In genomic region chr15:41811432-41812195, GRCh38 we compare ENCODE assay signal across 8 cellular contexts. TPM values are rescaled to one million over a fixed set of nuclear protein-coding genes. Genes with fewer than 3 reads are reported as not detected.
DNase-seq lines count a peak whose midpoint lies in the region; ATAC-seq, FAIRE-seq and TF ChIP-seq lines count a peak whose summit lies in the region.

No MANE protein-coding gene starts in this region.

- H3K27ac Mint-ChIP-seq in WTC11: no peak overlapping the region

- H3K27me3 ChIP-seq in breast epithelium: no peaks in the 10 kb centered on the region
- H3K27me3 ChIP-seq in keratinocyte (ENCODE audit: control insufficient read depth, extremely low read depth, insufficient read depth, low read length): no peaks in the 10 kb centered on the region

- H3K4me1 ChIP-seq in breast epithelium: no peaks in the 10 kb centered on the region
- H3K4me1 ChIP-seq in keratinocyte (ENCODE audit: control insufficient read depth, extremely low read depth, insufficient read depth, low read length): peaks cover 27% of the 10 kb centered on the region

- peaks cover 45% of the 10 kb centered on the region for H3K79me2 ChIP-seq in keratinocyte (ENCODE audit: control insufficient read depth, insufficient read depth, low read length)

- DNase-seq in AG08395 (ENCODE audit: low spot score) (peak; percentile 90), NCI-H2107 treated with DMSO at 0.1 percent for 48 hours (lab: John Stamatoyannopoulos, UW; ENCODE audit: unreplicated experiment) (peak; percentile 26), WTC11 (ENCODE audit: low spot score) (peak; percentile 89), breast epithelium (ENCODE audit: low spot score in 2 of 2) (peak; percentile 75 to 84), keratinocyte (ENCODE audit: low read depth, low spot score) (no peak)
- DNase-seq in stimulated activated CD4-positive, alpha-beta T cell treated with anti-CD3 and anti-CD28 coated beads, Interleukin-1b, Interleukin-23, amount 100 ng/mL, for 4 hours (ENCODE audit: low read depth in 2 of 2): peak; percentile 63 to 67

- ATAC-seq in GM18909 (IDR thresholded peaks at IDR 0.05; ENCODE audit: poor library complexity, unreplicated experiment) (peak; percentile 62), WTC11 (peak; percentile 88), GM18858 (IDR thresholded peaks at IDR 0.05; ENCODE audit: unreplicated experiment) (no peak)

- H3K9me1 ChIP-seq in keratinocyte (ENCODE audit: control insufficient read depth, extremely low read depth, insufficient read depth, low read length): no peaks in the 10 kb centered on the region

- H3K27me3 Mint-ChIP-seq in WTC11 (ENCODE audit: low read depth): no peaks in the 10 kb centered on the region

- intact Hi-C loops in breast epithelium (cut with DNase I; ENCODE audit: low total_unique reads): no loop called here

- dilution Hi-C loops in keratinocyte (cut with MboI; ENCODE audit: extremely low pct_ligation_motif_present, low sequenced_read_pairs): no loop called here

- H3K9me3 ChIP-seq in breast epithelium (no peaks in the 10 kb centered on the region), keratinocyte (ENCODE audit: control insufficient read depth, low read depth, low read length) (no peaks in the 10 kb centered on the region)

- TF ChIP-seq POLR2A in breast epithelium (IDR thresholded peaks at IDR 0.05): no peak

- H3K36me3 Mint-ChIP-seq in WTC11: no peaks in the 10 kb centered on the region

- H3K36me3 ChIP-seq in breast epithelium (peaks cover 12% of the 10 kb centered on the region), keratinocyte (ENCODE audit: control insufficient read depth in 2 of 2, extremely low read depth in 1 of 2, insufficient read depth in 2 of 2, low read length in 2 of 2) (peaks cover 44 to 73% of the 10 kb centered on the region in 2 experiments)

- H3K4me1 Mint-ChIP-seq in WTC11: peaks cover 6% of the 10 kb centered on the region

- POLR2A ChIA-PET in WTC11 (lab: Charles Lee): interaction anchor here (1.6 kb wide), 1 partner anchor 37 kb away, joined by 9 read pairs; the partner anchor contains the start of gene MAPKBP1

- H3K9ac ChIP-seq in keratinocyte (ENCODE audit: control insufficient read depth, extremely low read depth, insufficient read depth, low read length): no peak overlapping the region

- no peak overlapping the region for H3K27ac ChIP-seq in breast epithelium
- no peak overlapping the region for H3K27ac ChIP-seq in keratinocyte (ENCODE audit: control insufficient read depth, insufficient read depth, low read length)

- no peaks in the 10 kb centered on the region for H4K20me1 ChIP-seq in keratinocyte (ENCODE audit: control insufficient read depth, extremely low read depth, insufficient read depth, low read length)

- peak; percentile 89 for FAIRE-seq in keratinocyte (lab: Jason Lieb, UNC)

- no peak overlapping the region for H3K4me3 Mint-ChIP-seq in WTC11

- no peak overlapping the region for H3K4me3 ChIP-seq in breast epithelium
- no peak overlapping the region for H3K4me3 ChIP-seq in keratinocyte (ENCODE audit: control insufficient read depth in 2 of 3, extremely low read depth in 1 of 3, insufficient read depth in 2 of 3, low read depth in 1 of 3, low read length in 3 of 3)

- H3K9me3 Mint-ChIP-seq in WTC11: no peaks in the 10 kb centered on the region

- H2AFZ ChIP-seq in keratinocyte (ENCODE audit: control insufficient read depth, low read length): no peak overlapping the region

- TF ChIP-seq CTCF in WTC11 (IDR thresholded peaks at IDR 0.05): peak; percentile 37; the same call in 1 of the 2 replicates
- TF ChIP-seq CTCF in breast epithelium (IDR thresholded peaks at IDR 0.05): peak; percentile 83 to 91 (median 89)
- TF ChIP-seq CTCF in keratinocyte (optimal IDR thresholded peaks at IDR 0.05 in 1 of 3, IDR thresholded peaks at IDR 0.05 in 1 of 3, conservative IDR thresholded peaks at IDR 0.05 in 1 of 3; ENCODE audit: extremely low read depth in 1 of 3, insufficient read depth in 2 of 3, low read length in 3 of 3): peak; percentile 84 to 92 (median 90)

- CTCF ChIA-PET in WTC11 (lab: Charles Lee): interaction anchor here (0.8 to 6.4 kb wide), 24 partner anchors 9 to 346 kb away, joined by 3 to 158 read pairs (median 4); partner anchors contain the start of genes EHD4 and MAPKBP1

- no peak overlapping the region for H3K4me2 ChIP-seq in keratinocyte (ENCODE audit: control insufficient read depth, extremely low read depth, insufficient read depth, low read depth, low read length)

TF ChIP-seq in WTC11, 78 proteins besides CTCF, POLR2A, EP300 and RAD21 (continues in another document):
- no peak for TF ChIP-seq ZNF532 (CRISPR knock-in tag; IDR thresholded peaks at IDR 0.05; ENCODE audit: borderline replicate concordance)
- TF ChIP-seq GRHL2 (CRISPR knock-in tag; IDR thresholded peaks at IDR 0.05; ENCODE audit: insufficient replicate concordance, severe bottlenecking): no peak

RNA-seq across cellular contexts. Expression of gene JMJD7, which starts 16.3 kb away (rescaled TPM):
- total RNA-seq in WTC11 (2021): 14.8 to 19.9 TPM (median 18.2 TPM) in 3 replicates
- total RNA-seq in breast epithelium: 10 to 100 TPM in 1 of 3 donors, 1 to 10 TPM in 2; 7.8 to 20.8 (median 8.8) TPM
- 7.8 to 8.2 TPM (median 7.8 TPM) in 3 replicates for polyA plus RNA-seq in keratinocyte
- 7.2 TPM for polyA plus RNA-seq in keratinocyte (2011; ENCODE audit: low read depth)
- 3.0 and 5.2 TPM in 2 replicates for polyA plus RNA-seq in keratinocyte (2011; cell fraction: cytosol; rRNA removed)
- polyA plus RNA-seq in keratinocyte (2011; cell fraction: nucleus; rRNA removed): 2.9 and 5.3 TPM in 2 replicates
- 9.4 and 11.9 TPM in 2 replicates for polyA plus RNA-seq in keratinocyte (2012; ENCODE audit: low replicate concordance)
- 2.1 to 5.8 TPM (median 3.3 TPM) in 3 replicates for polyA minus RNA-seq in keratinocyte
- 5.2 TPM for polyA minus RNA-seq in keratinocyte (2011; cell fraction: cytosol; rRNA and poly(A)+ RNA removed)
- polyA minus RNA-seq in keratinocyte (2011; cell fraction: nucleus; rRNA and poly(A)+ RNA removed): 1.8 TPM in 1 of 2 replicates, not detected in the other

RNA-seq across cellular contexts. Expression of gene PLA2G4B, which starts 27.0 kb away (rescaled TPM):
- total RNA-seq in WTC11 (2021) (5.5 to 11.0 TPM (median 7.9 TPM) in 3 replicates), breast epithelium (10 to 100 TPM in 2 of 3 donors, 1 to 10 TPM in 1; 3.2 to 11.0 (median 10.2) TPM)
- 3.9 to 9.8 TPM (median 8.6 TPM) in 3 replicates for polyA plus RNA-seq in keratinocyte
- polyA plus RNA-seq in keratinocyte (2011; ENCODE audit: low read depth): 16.9 TPM
- polyA plus RNA-seq in keratinocyte (2011; cell fraction: cytosol; rRNA removed): 1.2 and 1.3 TPM in 2 replicates
- 14.1 TPM in 2 replicates for polyA plus RNA-seq in keratinocyte (2011; cell fraction: nucleus; rRNA removed)
- polyA plus RNA-seq in keratinocyte (2012; ENCODE audit: low replicate concordance): 1.9 and 50.8 TPM in 2 replicates
- polyA minus RNA-seq in keratinocyte: 0.92 to 6.6 TPM (median 6.6 TPM) in 3 replicates
- polyA minus RNA-seq in keratinocyte (2011; cell fraction: cytosol; rRNA and poly(A)+ RNA removed): 2.1 TPM
- polyA minus RNA-seq in keratinocyte (2011; cell fraction: nucleus; rRNA and poly(A)+ RNA removed): 7.7 and 8.4 TPM in 2 replicates

RNA-seq across cellular contexts. Expression of gene MAPKBP1, which starts 37.3 kb away (rescaled TPM):
- total RNA-seq in WTC11 (2021): 11.0 to 14.5 TPM (median 12.9 TPM) in 3 replicates
- total RNA-seq in breast epithelium: 10 to 100 TPM; 11.5 to 29.3 (median 24.3) TPM
- 11.3 to 22.2 TPM (median 18.3 TPM) in 3 replicates for polyA plus RNA-seq in keratinocyte
- 9.8 TPM for polyA plus RNA-seq in keratinocyte (2011; ENCODE audit: low read depth)
- polyA plus RNA-seq in keratinocyte (2011; cell fraction: cytosol; rRNA removed): 7.7 and 34.7 TPM in 2 replicates
- polyA plus RNA-seq in keratinocyte (2011; cell fraction: nucleus; rRNA removed): 72.2 and 89.6 TPM in 2 replicates
- 20.7 and 24.2 TPM in 2 replicates for polyA plus RNA-seq in keratinocyte (2012; ENCODE audit: low replicate concordance)
- polyA minus RNA-seq in keratinocyte: 61.9 to 98.7 TPM (median 65.0 TPM) in 3 replicates
- polyA minus RNA-seq in keratinocyte (2011; cell fraction: cytosol; rRNA and poly(A)+ RNA removed): 18.2 TPM
- polyA minus RNA-seq in keratinocyte (2011; cell fraction: nucleus; rRNA and poly(A)+ RNA removed): 61.8 and 96.3 TPM in 2 replicates

Comparison
In these comparisons a context has a peak if more than half of its experiments do, and no peak if none do; other contexts are left out.
1. CTCF ChIP-seq: peak in every context shown above with its lines; median percentile 90 in keratinocyte; 89 in breast epithelium; 37 in WTC11.